In genomic region chr15:73991726-73992593, GRCh38 we compare ENCODE assay signal across 8 cellular contexts. TPM values are rescaled to one million over a fixed set of nuclear protein-coding genes. Genes with fewer than 3 reads are reported as not detected.
DNase-seq lines count a peak whose midpoint lies in the region; ATAC-seq and TF ChIP-seq lines count a peak whose summit lies in the region.

A gene with protein sequence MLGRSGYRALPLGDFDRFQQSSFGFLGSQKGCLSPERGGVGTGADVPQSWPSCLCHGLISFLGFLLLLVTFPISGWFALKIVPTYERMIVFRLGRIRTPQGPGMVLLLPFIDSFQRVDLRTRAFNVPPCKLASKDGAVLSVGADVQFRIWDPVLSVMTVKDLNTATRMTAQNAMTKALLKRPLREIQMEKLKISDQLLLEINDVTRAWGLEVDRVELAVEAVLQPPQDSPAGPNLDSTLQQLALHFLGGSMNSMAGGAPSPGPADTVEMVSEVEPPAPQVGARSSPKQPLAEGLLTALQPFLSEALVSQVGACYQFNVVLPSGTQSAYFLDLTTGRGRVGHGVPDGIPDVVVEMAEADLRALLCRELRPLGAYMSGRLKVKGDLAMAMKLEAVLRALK (minus strand): TSS chr15:73992295. CDS start chr15:73992223, 72 bp downstream.

- H3K9me2 ChIP-seq in PC-9 (ENCODE audit: insufficient read depth): no peaks in the 10 kb centered on the region

- DNase-seq in DMS53 (lab: John Stamatoyannopoulos, UW): peak; percentile 95
- peak; percentile 98 for DNase-seq in HuH-7.5 (ENCODE audit: low spot score)
- DNase-seq in PC-9: peak; percentile 82 to 94
- peak; percentile 95 for DNase-seq in activated T-cell treated with anti-CD3 and anti-CD28 coated beads, Interleukin-2, amount 50 U/mL, for 1 hour
- peak; percentile 99 for DNase-seq in stimulated activated CD8-positive, alpha-beta memory T cell treated with anti-CD3 and anti-CD28 coated beads, Interleukin-4, amount 100 ng/mL, for 48 hours

- CTCF ChIA-PET in PC-9 (lab: Charles Lee): interaction anchor here (0.5 to 0.6 kb wide), 2 partner anchors 118 to 244 kb away, joined by 3 to 5 read pairs; partner anchors contain the start of gene CCDC33

- peak; percentile 82 for TF ChIP-seq CTCF in PC-9 (conservative IDR thresholded peaks at IDR 0.05)

- intact Hi-C loops in PC-9 (cut with micrococcal nuclease; ENCODE audit: unreplicated experiment): no loop called here

- H4K20me1 ChIP-seq in PC-9 (ENCODE audit: insufficient read depth): no peaks in the 10 kb centered on the region

- peaks cover 23% of the 10 kb centered on the region for H3K79me2 ChIP-seq in PC-9 (ENCODE audit: low read depth)

- peak within 1 kb of the TSS; percentile 90 for H2AFZ ChIP-seq in PC-9

- H3K27ac ChIP-seq in PC-9 (no peak within 1 kb of the TSS), esophagus (ENCODE audit: low read depth in 2 of 2, low read length in 1 of 2) (peak within 1 kb of the TSS; percentile 81 to 86)

- 0 to 1% methylated on average over 64 to 72 of the region's 72 CpGs for WGBS in esophagus, 2 donors

- H3F3A ChIP-seq in PC-9 (ENCODE audit: insufficient read depth, low read depth): peaks cover 28% of the 10 kb centered on the region

- peak; percentile 60 for ATAC-seq in GM21526 (IDR thresholded peaks at IDR 0.05; ENCODE audit: low FRiP score, unreplicated experiment)

- peaks cover 65% of the 10 kb centered on the region for H3K4me1 ChIP-seq in PC-9 (replicated peaks; ENCODE audit: insufficient read depth)
- H3K4me1 ChIP-seq in esophagus (ENCODE audit: control insufficient read depth in 2 of 2, insufficient read depth in 2 of 2, low read length in 1 of 2): peaks cover 4 to 24% of the 10 kb centered on the region in 2 donors
- peaks cover 74% of the 10 kb centered on the region for H3K4me1 ChIP-seq in mucosa of stomach (ENCODE audit: control insufficient read depth, insufficient read depth, low read length)

- no peaks in the 10 kb centered on the region for H3K27me3 ChIP-seq in PC-9 (ENCODE audit: insufficient read depth, low read depth)
- no peaks in the 10 kb centered on the region for H3K27me3 ChIP-seq in esophagus (ENCODE audit: control insufficient read depth in 1 of 2, insufficient read depth in 2 of 2, low read length in 2 of 2)
- H3K27me3 ChIP-seq in mucosa of stomach (ENCODE audit: control insufficient read depth, insufficient read depth, low read length): no peaks in the 10 kb centered on the region

- POLR2A ChIA-PET in PC-9 (lab: Charles Lee; ENCODE audit: unreplicated experiment): no interaction called here

- H3K36me3 ChIP-seq in PC-9 (ENCODE audit: low read depth): no peaks in the 10 kb centered on the region
- no peaks in the 10 kb centered on the region for H3K36me3 ChIP-seq in esophagus (ENCODE audit: control insufficient read depth in 2 of 2, insufficient read depth in 2 of 2, low read length in 1 of 2)
- H3K36me3 ChIP-seq in mucosa of stomach (ENCODE audit: control insufficient read depth, insufficient read depth, low read length): no peaks in the 10 kb centered on the region

- no TSS peak for BruUV-seq in PC-9 (replicated peaks; lab: Mats Ljungman, UMichigan)

- H3K4me2 ChIP-seq in PC-9: peak within 1 kb of the TSS; percentile 89

- no peaks in the 10 kb centered on the region for H3K9me3 ChIP-seq in PC-9 (ENCODE audit: insufficient read depth, low read depth)
- H3K9me3 ChIP-seq in esophagus (ENCODE audit: control insufficient read depth in 2 of 2, insufficient read depth in 1 of 2, low read depth in 1 of 2, low read length in 1 of 2): no peaks in the 10 kb centered on the region
- H3K9me3 ChIP-seq in mucosa of stomach (ENCODE audit: control insufficient read depth, low read length): no peaks in the 10 kb centered on the region

- H3K4me3 ChIP-seq in PC-9: peak within 1 kb of the TSS; percentile 55
- peak within 1 kb of the TSS; percentile 59 to 62 for H3K4me3 ChIP-seq in esophagus (ENCODE audit: low read depth in 1 of 2, low read length in 2 of 2)
- H3K4me3 ChIP-seq in mucosa of stomach (ENCODE audit: low read length): peak within 1 kb of the TSS; percentile 62

- H3K9ac ChIP-seq in mucosa of stomach (ENCODE audit: low read length): peak within 1 kb of the TSS; percentile 82

RNA-seq across cellular contexts. Expression of the gene that starts here (rescaled TPM):
- total RNA-seq in PC-9 (2021): 6.0 and 6.1 TPM in 2 replicates
- polyA plus RNA-seq in esophagus: 1 to 10 TPM; 9.0 to 9.5 TPM
